Comparison of ENCODE assay signal across 24 cellular contexts in the genomic region with DNA sequence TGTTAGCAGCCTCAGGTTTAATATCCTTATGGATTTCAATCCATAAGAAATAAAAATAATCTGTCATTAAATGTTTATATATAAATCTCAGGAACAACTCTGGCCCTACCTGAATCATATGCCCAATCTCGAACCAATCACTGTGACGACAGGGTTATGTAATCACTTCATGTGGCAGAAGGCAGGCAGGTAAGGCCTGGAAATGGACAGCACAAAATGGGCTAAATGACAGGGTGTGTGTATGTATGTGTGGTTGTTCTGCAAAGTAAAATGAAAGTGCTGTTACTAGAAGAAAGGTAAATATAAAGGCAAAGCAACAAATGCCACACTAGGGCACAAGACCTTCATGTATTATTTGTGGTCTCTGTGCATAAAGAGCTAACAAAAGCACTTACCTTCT.
"Had no signal": no experiment of that assay in that cellular context is flagged by ENCODE, and none has a peak within 500 bp of the region (broad histone marks: within the 10 kb centered on the region; RNA-seq: fewer than 3 reads in every experiment).

No MANE protein-coding gene starts in this region.

- H3K27me3 Mint-ChIP-seq: dendritic cell treated with granulocyte-macrophage colony-stimulating factor and Interleukin-4, amounts not matched to agents 40 ng/mL and 50 ng/mL, for 4 days had no signal

- H3K27ac Mint-ChIP-seq: dendritic cell treated with granulocyte-macrophage colony-stimulating factor and Interleukin-4, amounts not matched to agents 40 ng/mL and 50 ng/mL, for 4 days; effector memory CD8-positive, alpha-beta T cell; endodermal cell had no signal

- ATAC-seq: effector memory CD8-positive, alpha-beta T cell; esophagus mucosa; foreskin keratinocyte; gastrocnemius medialis; gastroesophageal sphincter; heart left ventricle; heart right ventricle had no signal

- DNase-seq: colonic mucosa; cortex of kidney; dermis blood vessel endothelial cell; dorsolateral prefrontal cortex; effector CD4-positive, alpha-beta T cell; effector CD8-positive, alpha-beta T cell; effector memory CD4-positive, alpha-beta T cell; effector memory CD8-positive, alpha-beta T cell; endodermal cell; erythroblast; esophagus squamous epithelium; foreskin fibroblast; foreskin keratinocyte; foreskin melanocyte; gastrocnemius medialis; glutamatergic neuron; head of caudate nucleus; heart left ventricle; heart right ventricle had no signal

- H3K4me1 ChIP-seq: colonic mucosa, esophagus muscularis mucosa, esophagus squamous epithelium, foreskin keratinocyte, gastrocnemius medialis, gastroesophageal sphincter had no signal

- H3K4me3 Mint-ChIP-seq: dendritic cell treated with granulocyte-macrophage colony-stimulating factor and Interleukin-4, amounts not matched to agents 40 ng/mL and 50 ng/mL, for 4 days; effector memory CD8-positive, alpha-beta T cell; endodermal cell had no signal

- H3K9me3 Mint-ChIP-seq: dendritic cell treated with granulocyte-macrophage colony-stimulating factor and Interleukin-4, amounts not matched to agents 40 ng/mL and 50 ng/mL, for 4 days; effector memory CD8-positive, alpha-beta T cell had no signal

- H3K36me3 ChIP-seq: colonic mucosa, esophagus muscularis mucosa, esophagus squamous epithelium, gastrocnemius medialis, gastroesophageal sphincter, heart left ventricle, heart right ventricle had no signal

- H3K4me3 ChIP-seq: colonic mucosa, coronary artery, dorsolateral prefrontal cortex, esophagus muscularis mucosa, esophagus squamous epithelium, gastrocnemius medialis, gastroesophageal sphincter, heart left ventricle, heart right ventricle had no signal

- H3K9me3 ChIP-seq: colonic mucosa, esophagus muscularis mucosa, esophagus squamous epithelium, gastrocnemius medialis, gastroesophageal sphincter, heart left ventricle, heart right ventricle had no signal
